Comparison of ENCODE assay signal across 7 cellular contexts in genomic region chr3:14216257-14217048, GRCh38. TPM values are rescaled to one million over a fixed set of nuclear protein-coding genes. Genes with fewer than 3 reads are reported as not detected.
DNase-seq lines count a peak whose midpoint lies in the region; ATAC-seq, FAIRE-seq and TF ChIP-seq lines count a peak whose summit lies in the region.

No MANE protein-coding gene starts in this region.

- no peak overlapping the region for H3K23ac ChIP-seq in H1 (ENCODE audit: insufficient read length)

- peaks cover 8% of the 10 kb centered on the region for H3K9me3 Mint-ChIP-seq in activated B cell treated with CpG ODN at 0.5 μM for 24 hours
- H3K9me3 Mint-ChIP-seq in naive thymus-derived CD4-positive, alpha-beta T cell = peaks cover 0 to 18% (median 8%) of the 10 kb centered on the region in 11 donors

- no peak overlapping the region for H2BK120ac ChIP-seq in H1 (replicated peaks; ENCODE audit: low read depth, low read length)

- 0 out of 2 replicates have a peak overlapping the region, but pooled peaks have one; percentile 11 for H2BK5ac ChIP-seq in H1 (ENCODE audit: low read depth, low read length)

- TF ChIP-seq CTCF in activated B cell treated with CpG ODN at 0.5 μM for 24 hours (IDR thresholded peaks at IDR 0.05) (no peak), H1 (IDR thresholded peaks at IDR 0.05; ENCODE audit: control extremely low read depth in 1 of 3, insufficient read depth in 1 of 3, low read depth in 1 of 3, low read length in 3 of 3) (peak; percentile 88 to 98 (median 95)), testis (IDR thresholded peaks at IDR 0.05) (peak in 2 of 3 experiments; percentile 26 to 49)

- FAIRE-seq in H1 (lab: Jason Lieb, UNC) = peak; percentile 57

- no peaks in the 10 kb centered on the region for H4K20me1 ChIP-seq in H1 (replicated peaks in 1 of 2; ENCODE audit: control insufficient read depth in 1 of 2, insufficient read depth in 2 of 2, low read length in 2 of 2)

- peak overlapping the region in 3 of 4 experiments; percentile 0 to 58 (median 20); a peak in 4 of 7 replicates for H3K9ac ChIP-seq in H1 (replicated peaks in 1 of 4; ENCODE audit: extremely low read depth in 1 of 4, low read depth in 3 of 4, low read length in 3 of 4)

- no peaks in the 10 kb centered on the region for H3K27me3 ChIP-seq in H1 (replicated peaks in 1 of 4; ENCODE audit: control insufficient read depth in 3 of 4, extremely low read depth in 1 of 4, insufficient read depth in 3 of 4, low read length in 3 of 4)
- no peaks in the 10 kb centered on the region for H3K27me3 ChIP-seq in naive thymus-derived CD4-positive, alpha-beta T cell (ENCODE audit: control insufficient read depth in 2 of 2, insufficient read depth in 2 of 2, low read length in 2 of 2)
- H3K27me3 ChIP-seq in testis = no peaks in the 10 kb centered on the region

- 41% methylated on average over 22 of the region's 22 CpGs; no CpG with 5 or more reads in 1 of the 2 experiments for WGBS in H1 (ENCODE audit: extremely low coverage in 1 of 2, insufficient coverage in 1 of 2, insufficient read length in 1 of 2, insufficient replicate concordance in 2 of 2, low coverage in 1 of 2, low lambda C conversion rate in 2 of 2, missing lambda C conversion rate in 1 of 2), 2 experiments
- WGBS in testis, 2 donors = 59 to 64% methylated on average over 19 to 22 of the region's 22 CpGs

- no peaks in the 10 kb centered on the region for H3K79me1 ChIP-seq in H1 (ENCODE audit: low read depth, low read length)

- TF ChIP-seq RAD21 in H1 (IDR thresholded peaks at IDR 0.05 in 1 of 2, conservative IDR thresholded peaks at IDR 0.05 in 1 of 2; ENCODE audit: low read depth in 2 of 2, low read length in 2 of 2) = peak; percentile 58 to 66

- no peak overlapping the region for H3K56ac ChIP-seq in H1 (replicated peaks; ENCODE audit: insufficient read length, low read depth, low read length)

- peaks cover 0 to 2% (median 0%) of the 10 kb centered on the region in 4 experiments; a peak in 3 of 7 replicates for H3K4me1 ChIP-seq in H1 (replicated peaks in 1 of 4; ENCODE audit: control insufficient read depth in 3 of 4, insufficient read depth in 4 of 4, low read length in 3 of 4)
- no peaks in the 10 kb centered on the region for H3K4me1 ChIP-seq in naive thymus-derived CD4-positive, alpha-beta T cell (ENCODE audit: control insufficient read depth in 2 of 2, insufficient read depth in 2 of 2, low read length in 2 of 2)
- H3K4me1 ChIP-seq in testis = no peaks in the 10 kb centered on the region

- TF ChIP-seq POLR2A in H1 (IDR thresholded peaks at IDR 0.05; ENCODE audit: control extremely low read depth in 1 of 2, low read depth in 2 of 2, low read length in 2 of 2) (peak in 1 of 2 experiments; percentile 49; a peak in 2 of 3 replicates), testis (IDR thresholded peaks at IDR 0.05) (no peak)

- H3K4ac ChIP-seq in H1 (replicated peaks; ENCODE audit: insufficient read length, low read depth, low read length) = no peak overlapping the region

- H3K27ac Mint-ChIP-seq in activated B cell treated with CpG ODN at 0.5 μM for 24 hours = no peak overlapping the region
- H3K27ac Mint-ChIP-seq in naive thymus-derived CD4-positive, alpha-beta T cell = peak overlapping the region in 3 of 9 donors; percentile 1 to 87 (median 83)

- H3K18ac ChIP-seq in H1 (ENCODE audit: extremely low read depth, low read length) = no peak overlapping the region; the same call in 1 of the 2 replicates

- H4K5ac ChIP-seq in H1 (ENCODE audit: insufficient read length, low read depth, low read length) = peak overlapping the region; percentile 3

- no peak overlapping the region for H4K91ac ChIP-seq in H1 (replicated peaks; ENCODE audit: insufficient read length, low read length)

- H3K36me3 Mint-ChIP-seq in activated B cell treated with CpG ODN at 0.5 μM for 24 hours (ENCODE audit: low read depth) = no peaks in the 10 kb centered on the region
- H3K36me3 Mint-ChIP-seq in naive thymus-derived CD4-positive, alpha-beta T cell = peaks cover 0 to 7% (median 0%) of the 10 kb centered on the region in 5 donors

- peaks cover 0 to 4% of the 10 kb centered on the region in 2 experiments; a peak in 1 of 4 replicates for H3K9me3 ChIP-seq in H1 (ENCODE audit: insufficient read depth in 2 of 2, low read depth in 1 of 2, low read length in 1 of 2)
- H3K9me3 ChIP-seq in naive thymus-derived CD4-positive, alpha-beta T cell (ENCODE audit: control insufficient read depth in 2 of 3, low read length in 3 of 3) = no peaks in the 10 kb centered on the region
- no peaks in the 10 kb centered on the region for H3K9me3 ChIP-seq in testis

- H2BK15ac ChIP-seq in H1 (ENCODE audit: low read length) = no peak overlapping the region

- intact Hi-C loops in activated B cell treated with CpG ODN at 0.5 μM for 24 hours (cut with micrococcal nuclease) = no loop called here
- intact Hi-C loops in naive thymus-derived CD4-positive, alpha-beta T cell (cut with micrococcal nuclease) = no loop called here
- intact Hi-C loops in testis (cut with DNase I; ENCODE audit: low total_unique reads) = no loop called here

- no peak overlapping the region for H2AK5ac ChIP-seq in H1 (ENCODE audit: low read depth, low read length)

- no peaks in the 10 kb centered on the region for H3K23me2 ChIP-seq in H1 (ENCODE audit: low read depth, low read length)

- no peak overlapping the region for H2BK20ac ChIP-seq in H1 (ENCODE audit: low read length)

- H3K4me3 Mint-ChIP-seq in activated B cell treated with CpG ODN at 0.5 μM for 24 hours = peak overlapping the region; percentile 40
- peak overlapping the region; percentile 1 to 90 (median 54) for H3K4me3 Mint-ChIP-seq in naive thymus-derived CD4-positive, alpha-beta T cell

- H3K27ac ChIP-seq in H1 (ENCODE audit: low read depth, low read length) (peak overlapping the region; percentile 4; the same call in 1 of the 2 replicates), testis (no peak overlapping the region)
- H3K27ac ChIP-seq in naive thymus-derived CD4-positive, alpha-beta T cell (ENCODE audit: low read depth, low read length) = peak overlapping the region; percentile 42

- CTCF ChIA-PET in activated B cell treated with CpG ODN at 0.5 μM for 24 hours (lab: Charles Lee) (no interaction called here), H1 (lab: Charles Lee; ENCODE audit: partially characterized antibody) (interaction anchor here (0.6 to 11.1 kb wide), 14 partner anchors 7 to 704 kb away, joined by 3 to 157 read pairs (median 4); partner anchors contain the start of gene LSM3)
- CTCF ChIA-PET in naive thymus-derived CD4-positive, alpha-beta T cell (lab: Charles Lee) = interaction anchor here (0.7 kb wide), 2 partner anchors 14 to 864 kb away, joined by 3 to 4 read pairs; no protein-coding TSS in a partner anchor

- H2BK12ac ChIP-seq in H1 (ENCODE audit: low read depth, low read length) = no peak overlapping the region

- no peak overlapping the region for H4K8ac ChIP-seq in H1 (ENCODE audit: extremely low read depth, insufficient read depth, low read length)

- H3K4me2 ChIP-seq in H1 (ENCODE audit: insufficient read depth in 1 of 2, low read depth in 2 of 2, low read length in 2 of 2) = peak overlapping the region; percentile 59 to 83

- peak overlapping the region; percentile 99 for H2AFZ ChIP-seq in H1 (ENCODE audit: low read length)

- ATAC-seq in HG02885 (IDR thresholded peaks at IDR 0.05; ENCODE audit: poor library complexity, unreplicated experiment) (peak; percentile 95), activated B cell treated with CpG ODN at 0.5 μM for 24 hours (ENCODE audit: low read depth) (peak; percentile 56), HG03520 (IDR thresholded peaks at IDR 0.05; ENCODE audit: unreplicated experiment) (no peak), HG02981 (IDR thresholded peaks at IDR 0.05; ENCODE audit: unreplicated experiment) (no peak)
- peak; percentile 79 for ATAC-seq in naive thymus-derived CD4-positive, alpha-beta T cell

- H3K27me3 Mint-ChIP-seq in activated B cell treated with CpG ODN at 0.5 μM for 24 hours = no peaks in the 10 kb centered on the region
- H3K27me3 Mint-ChIP-seq in naive thymus-derived CD4-positive, alpha-beta T cell = peaks cover 0 to 13% (median 4%) of the 10 kb centered on the region in 5 donors

- no peak for DNase-seq in activated B cell treated with CpG ODN at 0.5 μM for 24 hours
- DNase-seq in H1 (ENCODE audit: low read depth in 1 of 2, low spot score in 2 of 2) = peak; percentile 64 to 86
- peak in 3 of 9 donors; percentile 25 to 75 (median 32) for DNase-seq in naive thymus-derived CD4-positive, alpha-beta T cell
- peak; percentile 78 for DNase-seq in testis

- no peaks in the 10 kb centered on the region for H3K4me1 Mint-ChIP-seq in activated B cell treated with CpG ODN at 0.5 μM for 24 hours
- peaks cover 0 to 17% (median 0%) of the 10 kb centered on the region in 7 donors for H3K4me1 Mint-ChIP-seq in naive thymus-derived CD4-positive, alpha-beta T cell

- H3K79me2 ChIP-seq in H1 (ENCODE audit: control insufficient read depth in 1 of 2, insufficient read depth in 2 of 2, low read length in 2 of 2) = no peaks in the 10 kb centered on the region

- 0 out of 3 replicates have a peak, but pooled peaks of 1 of the 2 experiments have one; percentile 17 for TF ChIP-seq EP300 in H1 (IDR thresholded peaks at IDR 0.05; ENCODE audit: borderline replicate concordance in 1 of 2, low read depth in 2 of 2, low read length in 2 of 2)

- POLR2A ChIA-PET in activated B cell treated with CpG ODN at 0.5 μM for 24 hours (lab: Charles Lee) = no interaction called here
- POLR2A ChIA-PET in H1 (lab: Charles Lee; ENCODE audit: partially characterized antibody) = interaction anchor here (0.6 to 2.4 kb wide), 12 partner anchors 10 to 322 kb away, joined by 3 to 12 read pairs (median 4); partner anchors contain the start of genes LSM3 and XPC
- POLR2A ChIA-PET in naive thymus-derived CD4-positive, alpha-beta T cell (lab: Charles Lee) = no interaction called here

- H3K36me3 ChIP-seq in H1 (ENCODE audit: control insufficient read depth in 2 of 4, insufficient read depth in 4 of 4, low read length in 3 of 4) = no peaks in the 10 kb centered on the region
- no peaks in the 10 kb centered on the region for H3K36me3 ChIP-seq in naive thymus-derived CD4-positive, alpha-beta T cell (ENCODE audit: control insufficient read depth in 2 of 3, insufficient read depth in 3 of 3, low read length in 3 of 3)
- no peaks in the 10 kb centered on the region for H3K36me3 ChIP-seq in testis (ENCODE audit: low read depth, missing control alignments)

- no peak overlapping the region for H3K14ac ChIP-seq in H1 (ENCODE audit: insufficient read length)

- peak overlapping the region; percentile 25 to 57 (median 42); a peak in 7 of 8 replicates for H3K4me3 ChIP-seq in H1 (ENCODE audit: extremely low read depth in 1 of 4, insufficient read depth in 2 of 4, low read depth in 3 of 4, low read length in 4 of 4)
- peak overlapping the region; percentile 64 for H3K4me3 ChIP-seq in naive thymus-derived CD4-positive, alpha-beta T cell (ENCODE audit: low read length)
- peak overlapping the region; percentile 12 to 31 for H3K4me3 ChIP-seq in testis

RNA-seq across cellular contexts. Expression of gene LSM3, which starts 37.8 kb away (rescaled TPM):
- 12.9 and 14.2 TPM in 2 replicates for total RNA-seq in activated B cell treated with CpG ODN at 0.5 μM for 24 hours
- total RNA-seq in H1 (2021; fragmentation: NEBNext Ultra II Directional; extraction: Animal tissue kit (Norgen Biotek cat#: 25700)) = 24.8 and 25.4 TPM in 2 replicates
- polyA plus RNA-seq in H1 (2011; rRNA removed) = 3.4 and 7.1 TPM in 2 replicates
- 15.4 TPM for polyA plus RNA-seq in H1 (2011; cell fraction: cytosol; rRNA removed)
- polyA plus RNA-seq in H1 (2011; cell fraction: nucleus; rRNA removed) = 1.3 TPM
- polyA plus RNA-seq in H1 (2012, experiment 1 of 2) = 16.4 to 38.9 TPM (median 17.3 TPM) in 4 replicates
- polyA plus RNA-seq in H1 (2012, experiment 2 of 2) = 21.4 TPM
- 35.7 TPM for polyA plus RNA-seq in H1 (2013, experiment 1 of 2)
- 36.0 TPM for polyA plus RNA-seq in H1 (2013, experiment 2 of 2)
- 1.9 and 2.8 TPM in 2 replicates for polyA minus RNA-seq in H1 (2011; rRNA and poly(A)+ RNA removed)
- 2.4 TPM for polyA minus RNA-seq in H1 (2011; cell fraction: cytosol; rRNA and poly(A)+ RNA removed)
- polyA minus RNA-seq in H1 (2011; cell fraction: nucleus; rRNA and poly(A)+ RNA removed) = 7.5 TPM
- total RNA-seq in naive thymus-derived CD4-positive, alpha-beta T cell = 10 to 100 TPM in 1 of 5 experiments, 1 to 10 TPM in 4; 6.0 to 14.1 (median 8.0) TPM
- polyA plus RNA-seq in naive thymus-derived CD4-positive, alpha-beta T cell = 10 to 100 TPM; 10.5 to 26.2 TPM
- 10 to 100 TPM; 13.6 to 14.9 TPM for total RNA-seq in testis
- polyA plus RNA-seq in testis (ENCODE audit: insufficient read depth, low read depth, low replicate concordance) = 21.2 TPM

RNA-seq across cellular contexts. Expression of gene XPC, which starts 38.1 kb away (rescaled TPM):
- total RNA-seq in activated B cell treated with CpG ODN at 0.5 μM for 24 hours = 35.4 and 35.6 TPM in 2 replicates
- 27.3 and 27.7 TPM in 2 replicates for total RNA-seq in H1 (2021; fragmentation: NEBNext Ultra II Directional; extraction: Animal tissue kit (Norgen Biotek cat#: 25700))
- 8.8 and 13.0 TPM in 2 replicates for polyA plus RNA-seq in H1 (2011; rRNA removed)
- 14.6 TPM for polyA plus RNA-seq in H1 (2011; cell fraction: cytosol; rRNA removed)
- polyA plus RNA-seq in H1 (2011; cell fraction: nucleus; rRNA removed) = 25.3 TPM
- polyA plus RNA-seq in H1 (2012, experiment 1 of 2) = 25.3 to 31.0 TPM (median 28.3 TPM) in 4 replicates
- polyA plus RNA-seq in H1 (2012, experiment 2 of 2) = 5.1 TPM
- polyA plus RNA-seq in H1 (2013, experiment 1 of 2) = 20.2 TPM
- polyA plus RNA-seq in H1 (2013, experiment 2 of 2) = 20.5 TPM
- polyA minus RNA-seq in H1 (2011; rRNA and poly(A)+ RNA removed) = 19.7 and 22.0 TPM in 2 replicates
- 15.0 TPM for polyA minus RNA-seq in H1 (2011; cell fraction: cytosol; rRNA and poly(A)+ RNA removed)
- polyA minus RNA-seq in H1 (2011; cell fraction: nucleus; rRNA and poly(A)+ RNA removed) = 30.3 TPM
- total RNA-seq in naive thymus-derived CD4-positive, alpha-beta T cell = 10 to 100 TPM; 56.3 to 94.8 (median 78.1) TPM
- 10 to 100 TPM; 50.0 to 54.2 TPM for polyA plus RNA-seq in naive thymus-derived CD4-positive, alpha-beta T cell
- total RNA-seq in testis = 10 to 100 TPM; 48.7 to 54.1 TPM
- polyA plus RNA-seq in testis (ENCODE audit: insufficient read depth, low read depth, low replicate concordance) = 25.1 TPM

Comparison
In these comparisons a context has a peak if more than half of its experiments do, and no peak if none do; other contexts are left out.
1. ATAC-seq: peak in HG02885 (single experiment), activated B cell treated with CpG ODN at 0.5 μM for 24 hours (single experiment) and naive thymus-derived CD4-positive, alpha-beta T cell (single experiment); none in HG03520 (single experiment) and HG02981 (single experiment).
2. H3K27ac ChIP-seq: peak in H1 (single experiment) and naive thymus-derived CD4-positive, alpha-beta T cell (single experiment); none in testis (0 of 2).
3. Peak in every context shown above with its lines, with median percentiles within 50 percentile points of each other: H3K4me3 ChIP-seq.